Comparison of ENCODE assay signal across 22 cellular contexts in the genomic region with DNA sequence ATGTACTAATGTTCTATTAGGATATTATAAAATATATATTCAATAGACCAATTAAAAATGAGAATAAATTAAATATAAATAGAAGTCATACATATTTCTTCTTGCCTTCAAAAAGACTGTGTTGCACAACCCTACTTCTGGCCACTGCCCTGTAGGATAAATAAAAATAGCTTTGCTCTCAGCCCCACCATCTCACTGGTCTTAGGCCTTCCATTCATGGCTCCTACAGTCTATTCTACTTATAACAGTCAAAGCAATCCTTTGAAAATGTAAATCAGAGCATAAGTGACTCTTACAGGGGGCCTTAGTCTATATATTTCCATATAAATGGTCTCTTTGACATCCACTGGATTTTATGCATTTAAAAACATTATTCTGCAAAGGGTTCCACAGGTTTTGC.
"Had no signal": no experiment of that assay in that cellular context is flagged by ENCODE, and none has a peak within 500 bp of the region (broad histone marks: within the 10 kb centered on the region; RNA-seq: fewer than 3 reads in every experiment).

No MANE protein-coding gene starts in this region.

- H3K4me3 Mint-ChIP-seq: activated CD4-positive, alpha-beta T cell treated with anti-CD3 and anti-CD28 coated beads, Interleukin-2, amount 10 ng/mL, durations not matched to agents 24 days and 14 days; activated CD8-positive, alpha-beta T cell treated with anti-CD3 and anti-CD28 coated beads for 36 hours; activated naive CD4-positive, alpha-beta T cell treated with anti-CD3 and anti-CD28 coated beads for 36 hours; activated T-cell treated with anti-CD3 and anti-CD28 coated beads, Interleukin-2, amount 50 U/mL, for 24 hours; dendritic cell treated with granulocyte-macrophage colony-stimulating factor and Interleukin-4, amounts not matched to agents 40 ng/mL and 50 ng/mL, for 4 days; stimulated activated memory B cell treated with anti-CD40 and anti-IgM and Interleukin-4, amounts not matched to agents 10 μg/mL and 1 μg/mL and 100 μg/mL, for 72 hours; type B pancreatic cell had no signal

- DNase-seq: activated CD4-positive, alpha-beta T cell treated with anti-CD3 and anti-CD28 coated beads, Interleukin-2, amount 10 ng/mL, durations not matched to agents 24 days and 14 days; activated CD8-positive, alpha-beta T cell treated with anti-CD3 and anti-CD28 coated beads for 36 hours; activated naive CD4-positive, alpha-beta T cell treated with anti-CD3 and anti-CD28 coated beads for 36 hours; activated T-cell treated with anti-CD3 and anti-CD28 coated beads, Interleukin-2, amount 50 U/mL, for 24 hours; aorta; brain microvascular endothelial cell; cerebellar nuclear complex; effector memory CD4-positive, alpha-beta T cell; esophagus squamous epithelium; kidney; mesenchymal stem cell; naive thymus-derived CD4-positive, alpha-beta T cell; sigmoid colon; stimulated activated CD4-positive, alpha-beta T cell treated with anti-CD3 and anti-CD28 coated beads, Interleukin-4, amount 100 ng/mL, for 4 hours; T-helper 1 cell; T-helper 9 cell; testis had no signal

- H3K4me1 ChIP-seq: parathyroid adenoma, testis had no signal

- H3K79me2 ChIP-seq: parathyroid adenoma had no signal

- H3K4me3 ChIP-seq: esophagus squamous epithelium, hepatocyte, sigmoid colon, testis had no signal

- H3K9me3 ChIP-seq: esophagus squamous epithelium, sigmoid colon, testis had no signal

- H3K4me2 ChIP-seq: hepatocyte had no signal

- H3K9ac ChIP-seq: parathyroid adenoma had no signal

- H3K9me3 Mint-ChIP-seq: dendritic cell treated with granulocyte-macrophage colony-stimulating factor and Interleukin-4, amounts not matched to agents 40 ng/mL and 50 ng/mL, for 4 days had no signal

- H3K27ac ChIP-seq: brain microvascular endothelial cell, esophagus squamous epithelium, hepatocyte, parathyroid adenoma, testis had no signal

- H3K27me3 Mint-ChIP-seq: activated CD4-positive, alpha-beta T cell treated with anti-CD3 and anti-CD28 coated beads, Interleukin-2, amount 10 ng/mL, durations not matched to agents 24 days and 14 days; activated CD8-positive, alpha-beta T cell treated with anti-CD3 and anti-CD28 coated beads for 36 hours; activated T-cell treated with anti-CD3 and anti-CD28 coated beads, Interleukin-2, amount 50 U/mL, for 24 hours; dendritic cell treated with granulocyte-macrophage colony-stimulating factor and Interleukin-4, amounts not matched to agents 40 ng/mL and 50 ng/mL, for 4 days; naive thymus-derived CD4-positive, alpha-beta T cell; stimulated activated memory B cell treated with anti-CD40 and anti-IgM and Interleukin-4, amounts not matched to agents 10 μg/mL and 1 μg/mL and 100 μg/mL, for 72 hours; type B pancreatic cell had no signal

- H2AFZ ChIP-seq: hepatocyte, parathyroid adenoma had no signal

- H3K27ac Mint-ChIP-seq: activated CD4-positive, alpha-beta T cell treated with anti-CD3 and anti-CD28 coated beads, Interleukin-2, amount 10 ng/mL, durations not matched to agents 24 days and 14 days; activated CD8-positive, alpha-beta T cell treated with anti-CD3 and anti-CD28 coated beads for 36 hours; activated naive CD4-positive, alpha-beta T cell treated with anti-CD3 and anti-CD28 coated beads for 36 hours; activated T-cell treated with anti-CD3 and anti-CD28 coated beads, Interleukin-2, amount 50 U/mL, for 24 hours; dendritic cell treated with granulocyte-macrophage colony-stimulating factor and Interleukin-4, amounts not matched to agents 40 ng/mL and 50 ng/mL, for 4 days; stimulated activated memory B cell treated with anti-CD40 and anti-IgM and Interleukin-4, amounts not matched to agents 10 μg/mL and 1 μg/mL and 100 μg/mL, for 72 hours; type B pancreatic cell had no signal

- ATAC-seq: activated CD8-positive, alpha-beta T cell treated with anti-CD3 and anti-CD28 coated beads for 36 hours; stimulated activated memory B cell treated with anti-CD40 and anti-IgM and Interleukin-4, amounts not matched to agents 10 μg/mL and 1 μg/mL and 100 μg/mL, for 72 hours had no signal

- H3K27me3 ChIP-seq: brain microvascular endothelial cell, esophagus squamous epithelium, hepatocyte, sigmoid colon, testis had no signal
